9 cellular contexts compared by ENCODE assay signal in the genomic region with DNA sequence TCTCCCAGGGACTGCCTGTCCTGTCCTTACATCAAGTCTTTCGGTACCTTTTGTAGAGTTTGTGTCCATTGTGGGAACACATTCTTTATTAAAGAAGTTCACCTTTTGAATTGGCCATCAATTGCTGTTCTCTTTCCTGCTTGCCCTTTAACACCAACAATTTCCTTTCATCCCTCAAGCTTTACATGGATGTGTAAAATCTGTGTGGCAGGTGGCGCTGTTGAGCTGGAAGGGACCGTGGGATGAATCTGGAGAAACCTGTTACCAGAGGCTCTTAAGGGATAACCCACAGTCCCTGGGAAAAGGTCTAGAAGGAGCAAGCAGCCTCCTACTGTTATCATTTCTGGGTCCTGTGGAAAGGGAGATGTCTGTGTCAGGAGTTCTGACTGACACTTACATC. TPM values are rescaled to one million over a fixed set of nuclear protein-coding genes. Genes with fewer than 3 reads are reported as not detected.
DNase-seq lines count a peak whose midpoint lies in the region; ATAC-seq and TF ChIP-seq lines count a peak whose summit lies in the region.
"Had no signal": no experiment of that assay in that cellular context is flagged by ENCODE, and none has a peak within 500 bp of the region (broad histone marks: within the 10 kb centered on the region; RNA-seq: fewer than 3 reads in every experiment).

No MANE protein-coding gene starts in this region.

- in situ Hi-C loops in GM13976 (cut with MboI; ENCODE audit: low sequenced_read_pairs, unreplicated experiment), result no loop called here

- DNase-seq in 8988T, result peak; percentile 51
- DNase-seq in GM13976 (ENCODE audit: low spot score), result peak; percentile 60
- DNase-seq in NCI-H146 treated with DMSO at 0.1 percent for 48 hours (lab: John Stamatoyannopoulos, UW; ENCODE audit: unreplicated experiment), result peak; percentile 53
- DNase-seq in T-helper 1 cell, result peak in 4 of 5 donors; percentile 17 to 58 (median 42)
- peak; percentile 69 for DNase-seq in amniotic epithelial cell (ENCODE audit: low read depth)
- DNase-seq in left cardiac atrium, result peak; percentile 85
- peak; percentile 71 for DNase-seq in retina

- ATAC-seq in left cardiac atrium (peak; percentile 76 to 80), GM21786 (IDR thresholded peaks at IDR 0.05; ENCODE audit: unreplicated experiment) (no peak)

- intact Hi-C loops in left cardiac atrium (cut with DNase I), result loop anchor here (5.0 to 10.0 kb wide), 2 partner anchors 84 to 288 kb away; no protein-coding TSS in a partner anchor

- TF ChIP-seq CTCF in GM13976 (IDR thresholded peaks at IDR 0.05; ENCODE audit: borderline replicate concordance, control extremely low read depth, extremely low read depth, insufficient read depth, missing control alignments), result peak; percentile 80

RNA-seq across cellular contexts. Expression of a gene that starts 7.9 kb away (rescaled TPM):
- total RNA-seq in left cardiac atrium, result 10 to 100 TPM; 14.4 to 16.8 TPM

RNA-seq across cellular contexts. Expression of a gene that starts 30.0 kb away (rescaled TPM):
- total RNA-seq in left cardiac atrium, result under 1 TPM in 1 of 2 donors, not detected in 1; 0.21 TPM
- total RNA-seq: skeletal muscle tissue had no signal
